Comparison of ENCODE assay signal across 8 cellular contexts in the genomic region with DNA sequence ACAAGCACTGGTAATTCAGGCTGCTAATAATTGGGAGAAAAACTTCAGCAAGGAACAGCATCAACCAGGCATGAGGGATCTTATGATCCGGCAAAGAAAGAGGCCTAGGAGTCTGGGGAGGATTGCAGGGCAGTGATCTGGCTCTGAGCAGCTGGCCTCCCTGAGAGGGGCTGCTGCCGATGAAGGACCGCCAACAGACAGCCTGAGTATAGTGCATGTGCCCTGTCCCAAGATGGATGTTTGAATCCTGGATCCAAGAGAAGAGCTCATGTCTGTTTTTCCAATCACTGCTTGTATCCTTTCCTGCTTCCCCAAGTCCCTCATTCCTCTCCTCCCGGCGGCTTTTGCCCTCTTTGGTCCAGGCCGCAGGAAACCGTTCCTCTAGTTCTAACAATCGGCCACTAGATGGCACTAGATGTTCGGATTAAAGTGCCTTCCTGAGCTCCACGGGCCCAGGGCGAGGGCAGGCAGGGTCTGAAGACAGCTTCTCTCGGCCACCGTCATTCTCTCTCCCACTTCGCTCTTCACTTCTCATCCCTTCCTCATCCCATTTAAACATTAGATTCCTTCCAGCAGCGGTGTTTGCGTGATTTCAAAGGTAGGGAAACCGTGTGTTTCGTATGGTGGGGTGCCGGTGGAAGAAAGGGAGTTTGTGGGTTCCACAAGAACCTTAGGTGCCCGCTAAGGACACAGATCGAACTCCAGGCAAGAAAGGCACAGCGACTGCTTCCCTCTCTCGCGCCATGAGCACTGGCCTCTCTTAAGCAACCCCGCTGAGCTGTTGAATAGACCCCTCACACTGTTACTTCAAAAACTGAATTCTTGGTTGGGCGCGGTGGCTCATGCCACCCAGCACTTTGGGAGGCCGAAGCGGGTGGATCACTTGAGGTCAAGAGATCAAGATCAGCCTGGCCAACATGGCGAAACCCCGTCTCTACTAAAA.
DNase-seq lines count a peak whose midpoint lies in the region; ATAC-seq and TF ChIP-seq lines count a peak whose summit lies in the region.

No MANE protein-coding gene starts in this region.

- no peaks in the 10 kb centered on the region for H3K9me3 ChIP-seq in body of pancreas

- DNase-seq in NCI-H1105 (lab: John Stamatoyannopoulos, UW), result peak; percentile 75
- peak; percentile 79 for DNase-seq in SW480 (ENCODE audit: low spot score)
- DNase-seq in body of pancreas, result peak; percentile 70 to 79 (median 76)
- DNase-seq in immature natural killer cell, result peak; percentile 3 to 22 (median 14)
- peak; percentile 15 to 43 (median 18) for DNase-seq in stimulated activated CD4-positive, alpha-beta T cell treated with anti-CD3 and anti-CD28 coated beads, Interleukin-12 subunit alpha, Interleukin-12 subunit beta, amount 100 ng/mL, for 48 hours (ENCODE audit: low read depth in 2 of 3, low spot score in 1 of 3)

- ATAC-seq in HG02642 (IDR thresholded peaks at IDR 0.05; ENCODE audit: poor library complexity, unreplicated experiment), result peak; percentile 92
- peak; percentile 84 for ATAC-seq in body of pancreas

- 38 to 42% methylated on average over 31 of the region's 31 CpGs for WGBS in body of pancreas, 2 donors

- H3K4me1 ChIP-seq in body of pancreas, result no peaks in the 10 kb centered on the region

- no peak overlapping the region for H3K4me3 Mint-ChIP-seq in immature natural killer cell

- H3K27ac Mint-ChIP-seq in immature natural killer cell, result no peak overlapping the region

- no peaks in the 10 kb centered on the region for H3K4me1 Mint-ChIP-seq in immature natural killer cell

- intact Hi-C loops in body of pancreas (cut with DNase I), result loop anchor here (10.0 kb wide), 2 partner anchors 500 to 600 kb away; no protein-coding TSS in a partner anchor

- H3K27me3 ChIP-seq in body of pancreas, result no peaks in the 10 kb centered on the region

- H3K36me3 Mint-ChIP-seq in immature natural killer cell, result no peaks in the 10 kb centered on the region

- H3K27ac ChIP-seq in 22Rv1 (no peak overlapping the region), body of pancreas (no peak overlapping the region)

- H3K4me3 ChIP-seq in body of pancreas, result no peak overlapping the region

- no peaks in the 10 kb centered on the region for H3K36me3 ChIP-seq in body of pancreas (replicated peaks in 1 of 2; ENCODE audit: insufficient read depth in 1 of 2, low read depth in 2 of 2)

- H3K27me3 Mint-ChIP-seq in immature natural killer cell (ENCODE audit: low read depth in 3 of 3), result peaks cover 0 to 1% (median 0%) of the 10 kb centered on the region in 3 donors

- TF ChIP-seq CTCF in 22Rv1 (IDR thresholded peaks at IDR 0.05) (peak; percentile 89), GM12873 (IDR thresholded peaks at IDR 0.05; ENCODE audit: insufficient read depth, low read depth, low read length, missing control alignments) (peak; percentile 72), body of pancreas (IDR thresholded peaks at IDR 0.05) (peak; percentile 44 to 79 (median 70))

- no peaks in the 10 kb centered on the region for H3K9me3 Mint-ChIP-seq in immature natural killer cell

- TF ChIP-seq POLR2A in body of pancreas (IDR thresholded peaks at IDR 0.05), result no peak

Comparison
In these comparisons a context has a peak if more than half of its experiments do, and no peak if none do; other contexts are left out.
1. DNase-seq: peak in every context shown above with its lines; median percentile 79 in SW480; 76 in body of pancreas; 75 in NCI-H1105; 18 in stimulated activated CD4-positive, alpha-beta T cell treated with anti-CD3 and anti-CD28 coated beads, Interleukin-12 subunit alpha, Interleukin-12 subunit beta, amount 100 ng/mL, for 48 hours; 14 in immature natural killer cell.